ENCODE assay signal across 20 cellular contexts in genomic region chr16:71524566-71525553, GRCh38. TPM values are rescaled to one million over a fixed set of nuclear protein-coding genes. Genes with fewer than 3 reads are reported as not detected.
DNase-seq lines count a peak whose midpoint lies in the region; ATAC-seq and TF ChIP-seq lines count a peak whose summit lies in the region.
"Had no signal": no experiment of that assay in that cellular context is flagged by ENCODE, and none has a peak within 500 bp of the region (broad histone marks: within the 10 kb centered on the region; RNA-seq: fewer than 3 reads in every experiment).

No MANE protein-coding gene starts in this region.

- peaks cover 0 to 8% (median 0%) of the 10 kb centered on the region in 4 donors for H3K4me1 ChIP-seq in tibial nerve

- peak; percentile 60 for ATAC-seq in omental fat pad (ENCODE audit: low FRiP score)
- ATAC-seq: heart right ventricle had no signal

- DNase-seq in LHCN-M2 (ENCODE audit: low read depth) (peak; percentile 13), epithelial cell of esophagus (ENCODE audit: low read depth) (peak; percentile 51), omental fat pad (ENCODE audit: low spot score) (no peak), NCI-H2227 (lab: John Stamatoyannopoulos, UW; ENCODE audit: unreplicated experiment) (no peak), tibial nerve (ENCODE audit: low spot score in 2 of 2) (no peak)
- DNase-seq in activated T-cell treated with anti-CD3 and anti-CD28 coated beads, Interleukin-2, amount 50 U/mL, for 1 hour: no peak
- DNase-seq: activated CD4-positive, alpha-beta T cell treated with anti-CD3 and anti-CD28 coated beads, Interleukin-2, amount 10 ng/mL, durations not matched to agents 7 days and 5 days; activated naive CD4-positive, alpha-beta T cell treated with anti-CD3 and anti-CD28 coated beads for 36 hours; effector memory CD4-positive, alpha-beta T cell; heart right ventricle; IMR-90; MV-4-11; NCI-H1930; NCI-H446; stimulated activated CD4-positive, alpha-beta T cell treated with anti-CD3 and anti-CD28 coated beads, Interleukin-12 subunit alpha, Interleukin-12 subunit beta, amount 100 ng/mL, for 4 hours had no signal

- H3K4me3 ChIP-seq in epithelial cell of esophagus (ENCODE audit: low read length): no peak overlapping the region
- H3K4me3 ChIP-seq in tibial nerve: no peak overlapping the region
- H3K4me3 ChIP-seq: heart right ventricle had no signal

- no peaks in the 10 kb centered on the region for H3K9me3 ChIP-seq in tibial nerve
- H3K9me3 ChIP-seq: heart right ventricle had no signal

- no peak for TF ChIP-seq POLR2A in tibial nerve (IDR thresholded peaks at IDR 0.05)

- no peaks in the 10 kb centered on the region for H3K36me3 ChIP-seq in tibial nerve
- H3K36me3 ChIP-seq: heart right ventricle had no signal

- H3K27me3 ChIP-seq in tibial nerve: peaks cover 0 to 7% of the 10 kb centered on the region in 2 donors

- TF ChIP-seq EP300 in tibial nerve (IDR thresholded peaks at IDR 0.05): no peak

- H3K27ac ChIP-seq in tibial nerve: no peak overlapping the region
- H3K27ac ChIP-seq: heart right ventricle had no signal

- no peak for TF ChIP-seq CTCF in epithelial cell of esophagus (IDR thresholded peaks at IDR 0.05; ENCODE audit: insufficient read depth, low read depth, low read length, missing control alignments)
- no peak for TF ChIP-seq CTCF in omental fat pad (IDR thresholded peaks at IDR 0.05)
- no peak for TF ChIP-seq CTCF in tibial nerve (IDR thresholded peaks at IDR 0.05)

- WGBS in tibial nerve, 2 donors: 56 to 57% methylated on average over 16 of the region's 16 CpGs

RNA-seq across cellular contexts. Expression of gene CHST4, which starts 1.4 kb away (rescaled TPM):
- total RNA-seq in LHCN-M2 (2014; rRNA removed) (0.17 TPM in 1 of 2 replicates, not detected in the other), omental fat pad (1 to 10 TPM in 1 of 4 donors, under 1 TPM in 2, not detected in 1; 0.72 to 3.0 (median 0.82) TPM), tibial nerve (not detected)
- polyA plus RNA-seq in LHCN-M2 (2012): not detected
- total RNA-seq: activated CD4-positive, alpha-beta T cell treated with anti-CD3 and anti-CD28 coated beads, Interleukin-2, amount 10 ng/mL, durations not matched to agents 7 days and 5 days; activated naive CD4-positive, alpha-beta T cell treated with anti-CD3 and anti-CD28 coated beads for 36 hours; chondrocyte; IMR-90 had no signal
- polyA plus RNA-seq: heart right ventricle, IMR-90, neural cell had no signal

RNA-seq across cellular contexts. Expression of gene ZNF19, which starts 35.7 kb away (rescaled TPM):
- total RNA-seq in LHCN-M2 (2014; rRNA removed) (0.96 and 3.9 TPM in 2 replicates), omental fat pad (1 to 10 TPM; 3.0 to 9.5 (median 5.9) TPM), tibial nerve (10 to 100 TPM in 1 of 4 donors, 1 to 10 TPM in 3; 5.7 to 11.1 (median 7.8) TPM)
- polyA plus RNA-seq in LHCN-M2 (2012): 0.84 TPM

RNA-seq across cellular contexts. Expression of gene TAT, which starts 52.0 kb away (rescaled TPM):
- total RNA-seq in LHCN-M2 (2014; rRNA removed): not detected in 2 replicates
- polyA plus RNA-seq in LHCN-M2 (2012): not detected
- under 1 TPM in 1 of 4 donors, not detected in 3; 0.19 TPM for total RNA-seq in omental fat pad
- under 1 TPM in 1 of 4 donors, not detected in 3; 0.20 TPM for total RNA-seq in tibial nerve
- total RNA-seq: activated CD4-positive, alpha-beta T cell treated with anti-CD3 and anti-CD28 coated beads, Interleukin-2, amount 10 ng/mL, durations not matched to agents 7 days and 5 days; activated naive CD4-positive, alpha-beta T cell treated with anti-CD3 and anti-CD28 coated beads for 36 hours; astrocyte; H4; heart right ventricle; IMR-90; mesenteric fat pad had no signal
- polyA plus RNA-seq: heart right ventricle, IMR-90, neural cell had no signal

Comparison
In these comparisons a context has a peak if more than half of its experiments do, and no peak if none do; other contexts are left out.
1. DNase-seq: peak in LHCN-M2 (single experiment) and epithelial cell of esophagus (single experiment); none in omental fat pad (single experiment), NCI-H2227 (single experiment), tibial nerve (0 of 2) and activated T-cell treated with anti-CD3 and anti-CD28 coated beads, Interleukin-2, amount 50 U/mL, for 1 hour (single experiment).